ENCODE assay signal across 25 cellular contexts in genomic region chrX:69088171-69088938, GRCh38.
A peak's percentile ranks its signal among the peaks of the same experiment; 100 is the strongest.
DNase-seq lines count a peak whose midpoint lies in the region; ATAC-seq, FAIRE-seq and TF ChIP-seq lines count a peak whose summit lies in the region.
"Had no signal": no experiment of that assay in that cellular context is flagged by ENCODE, and none has a peak within 500 bp of the region (broad histone marks: within the 10 kb centered on the region; RNA-seq: fewer than 3 reads in every experiment).

No MANE protein-coding gene starts in this region.

- TF ChIP-seq EP300 in SK-N-SH (IDR thresholded peaks at IDR 0.05; ENCODE audit: borderline replicate concordance in 1 of 2, low read depth in 1 of 2, low read length in 1 of 2) (peak in 1 of 2 experiments; percentile 28; a peak in 1 of 4 replicates), H1 (IDR thresholded peaks at IDR 0.05; ENCODE audit: borderline replicate concordance in 1 of 2, low read depth in 2 of 2, low read length in 2 of 2) (no peak)

- no peak overlapping the region for H2BK12ac ChIP-seq in H1 (ENCODE audit: low read depth, low read length)
- no peak overlapping the region for H2BK12ac ChIP-seq in mesenchymal stem cell (ENCODE audit: low read length in 2 of 2)

- H3K14ac ChIP-seq in H1 (ENCODE audit: insufficient read length) = no peak overlapping the region
- peak overlapping the region in 1 of 2 experiments; percentile 79 for H3K14ac ChIP-seq in mesenchymal stem cell (ENCODE audit: low read length in 2 of 2)

- H3K56ac ChIP-seq in H1 (replicated peaks; ENCODE audit: insufficient read length, low read depth, low read length) = no peak overlapping the region

- H3K27me3 ChIP-seq in SK-N-SH (ENCODE audit: insufficient read depth) (peaks cover 24% of the 10 kb centered on the region; the same call in 1 of the 2 replicates), H1 (replicated peaks in 1 of 4; ENCODE audit: control insufficient read depth in 3 of 4, extremely low read depth in 1 of 4, insufficient read depth in 3 of 4, low read length in 3 of 4) (no peaks in the 10 kb centered on the region), mesenchymal stem cell (ENCODE audit: control insufficient read depth in 1 of 2, insufficient read depth in 1 of 2, low read length in 2 of 2) (peaks cover 7 to 90% of the 10 kb centered on the region in 2 experiments)
- H3K27me3 ChIP-seq: brain microvascular endothelial cell, thyroid gland had no signal

- H3K18ac ChIP-seq in H1 (ENCODE audit: extremely low read depth, low read length) = peak overlapping the region; percentile 32; the same call in 1 of the 2 replicates
- peak overlapping the region; percentile 43 to 62 for H3K18ac ChIP-seq in mesenchymal stem cell (ENCODE audit: low read depth in 1 of 2, low read length in 2 of 2)

- POLR2A ChIA-PET in SK-N-SH (lab: Yijun Ruan, JAX) (no interaction called here), H1 (lab: Charles Lee; ENCODE audit: partially characterized antibody) (no interaction called here), GM10248 (lab: Yijun Ruan, JAX) (no interaction called here), HEK293T (lab: Yijun Ruan, JAX) (interaction anchor here (0.6 to 3.3 kb wide), 5 partner anchors 8 to 77 kb away, joined by 3 to 10 read pairs (median 5); partner anchors contain the start of gene PJA1)

- H3K9me3 ChIP-seq in SK-N-SH (no peaks in the 10 kb centered on the region), H1 (ENCODE audit: insufficient read depth in 2 of 2, low read depth in 1 of 2, low read length in 1 of 2) (no peaks in the 10 kb centered on the region), mesenchymal stem cell (ENCODE audit: control insufficient read depth, low read length) (peaks cover 10% of the 10 kb centered on the region)
- H3K9me3 ChIP-seq: heart right ventricle, thyroid gland had no signal

- no peak overlapping the region for H3K4ac ChIP-seq in H1 (replicated peaks; ENCODE audit: insufficient read length, low read depth, low read length)
- H3K4ac ChIP-seq in mesenchymal stem cell (ENCODE audit: low read depth in 1 of 2, low read length in 2 of 2) = no peak overlapping the region

- H3K79me2 ChIP-seq in SK-N-SH (ENCODE audit: insufficient read depth) (no peaks in the 10 kb centered on the region), H1 (ENCODE audit: control insufficient read depth in 1 of 2, insufficient read depth in 2 of 2, low read length in 2 of 2) (no peaks in the 10 kb centered on the region)

- H3K4me3 ChIP-seq in SK-N-SH (ENCODE audit: low read depth in 2 of 2, low read length in 1 of 2) = no peak overlapping the region
- no peak overlapping the region for H3K4me3 ChIP-seq in H1 (ENCODE audit: extremely low read depth in 1 of 4, insufficient read depth in 2 of 4, low read depth in 3 of 4, low read length in 4 of 4)
- H3K4me3 ChIP-seq in mesenchymal stem cell (ENCODE audit: insufficient read depth in 1 of 2, low read depth in 1 of 2, low read length in 2 of 2) = no peak overlapping the region
- H3K4me3 ChIP-seq: heart right ventricle, K562, thyroid gland had no signal

- H3K9me2 ChIP-seq in SK-N-SH = no peaks in the 10 kb centered on the region

- TF ChIP-seq CTCF in SK-N-SH (IDR thresholded peaks at IDR 0.05) (no peak), H1 (IDR thresholded peaks at IDR 0.05; ENCODE audit: control extremely low read depth in 1 of 3, insufficient read depth in 1 of 3, low read depth in 1 of 3, low read length in 3 of 3) (no peak), GM10248 (IDR thresholded peaks at IDR 0.05; ENCODE audit: control extremely low read depth, extremely low read depth, low read depth, missing control alignments) (no peak)

- ATAC-seq in SK-N-SH treated with all-trans-retinoic acid at 6 μM for 48 hours = no peak; the same call in 2 of the 3 replicates
- ATAC-seq in GM19395 (IDR thresholded peaks at IDR 0.05; ENCODE audit: unreplicated experiment) = no peak
- ATAC-seq: K562 had no signal

- no peak overlapping the region for H4K5ac ChIP-seq in H1 (ENCODE audit: insufficient read length, low read depth, low read length)

- H4K20me1 ChIP-seq in SK-N-SH (ENCODE audit: insufficient read depth) (no peaks in the 10 kb centered on the region), H1 (replicated peaks in 1 of 2; ENCODE audit: control insufficient read depth in 1 of 2, insufficient read depth in 2 of 2, low read length in 2 of 2) (no peaks in the 10 kb centered on the region)

- no peaks in the 10 kb centered on the region for H3F3A ChIP-seq in SK-N-SH (replicated peaks; ENCODE audit: insufficient read depth)

- H2BK5ac ChIP-seq in H1 (ENCODE audit: low read depth, low read length) (no peak overlapping the region), mesenchymal stem cell (ENCODE audit: low read depth, low read length, poor library complexity, severe bottlenecking) (no peak overlapping the region)

- H2BK15ac ChIP-seq in H1 (ENCODE audit: low read length) (no peak overlapping the region), mesenchymal stem cell (ENCODE audit: low read depth, poor library complexity, severe bottlenecking) (no peak overlapping the region)

- WGBS in SK-N-SH (ENCODE audit: low lambda C conversion rate) = 21% methylated on average over 5 of the region's 12 CpGs
- 65% methylated on average over 3 of the region's 12 CpGs; no CpG with 5 or more reads in 1 of the 2 experiments for WGBS in H1 (ENCODE audit: extremely low coverage in 1 of 2, insufficient coverage in 1 of 2, insufficient read length in 1 of 2, insufficient replicate concordance in 2 of 2, low coverage in 1 of 2, low lambda C conversion rate in 2 of 2, missing lambda C conversion rate in 1 of 2), 2 experiments
- WGBS in mesenchymal stem cell = 33% methylated on average over 1 of the region's 12 CpGs

- H3K9ac ChIP-seq in SK-N-SH (no peak overlapping the region), H1 (replicated peaks in 1 of 4; ENCODE audit: extremely low read depth in 1 of 4, low read depth in 3 of 4, low read length in 3 of 4) (no peak overlapping the region), mesenchymal stem cell (ENCODE audit: low read length) (no peak overlapping the region)

- FAIRE-seq in H1 (lab: Jason Lieb, UNC) = no peak
- FAIRE-seq: GM12892, H54, K562 had no signal

- no peak overlapping the region for H4K8ac ChIP-seq in H1 (ENCODE audit: extremely low read depth, insufficient read depth, low read length)
- H4K8ac ChIP-seq in mesenchymal stem cell (ENCODE audit: low read length) = peak overlapping the region; percentile 54

- H2AFZ ChIP-seq in SK-N-SH (ENCODE audit: low read depth) (no peak overlapping the region), H1 (ENCODE audit: low read length) (no peak overlapping the region), mesenchymal stem cell (ENCODE audit: low read depth, low read length) (no peak overlapping the region)

- no peak overlapping the region for H3K23ac ChIP-seq in H1 (ENCODE audit: insufficient read length)
- no peak overlapping the region for H3K23ac ChIP-seq in mesenchymal stem cell (ENCODE audit: low read length in 2 of 2)

- H3K4me2 ChIP-seq in SK-N-SH (no peak overlapping the region), H1 (ENCODE audit: insufficient read depth in 1 of 2, low read depth in 2 of 2, low read length in 2 of 2) (no peak overlapping the region), mesenchymal stem cell (ENCODE audit: low read length, poor library complexity, severe bottlenecking) (no peak overlapping the region)

- H3K23me2 ChIP-seq in H1 (ENCODE audit: low read depth, low read length) = no peaks in the 10 kb centered on the region

- H2BK20ac ChIP-seq in H1 (ENCODE audit: low read length) = no peak overlapping the region

- peak; percentile 62 for DNase-seq in SK-N-SH
- no peak for DNase-seq in H1 (ENCODE audit: low read depth in 1 of 2, low spot score in 2 of 2)
- DNase-seq in mesenchymal stem cell = peak; percentile 29
- DNase-seq in GM10248 (ENCODE audit: extremely low spot score) = no peak
- no peak for DNase-seq in HEK293T (ENCODE audit: extremely low spot score)
- no peak for DNase-seq in midbrain (lab: John Stamatoyannopoulos, UW)
- DNase-seq: 8988T; activated CD4-positive, alpha-beta memory T cell treated with anti-CD3 and anti-CD28 coated beads for 36 hours; activated CD4-positive, CD25-positive, alpha-beta regulatory T cell; activated naive CD8-positive, alpha-beta T cell treated with anti-CD3 and anti-CD28 coated beads, Interleukin-2, amount 10 ng/mL, durations not matched to agents 7 days and 5 days; brain microvascular endothelial cell; DMS79; heart right ventricle; immature natural killer cell; NCI-H146; NCI-H524; occipital lobe; stimulated activated CD4-positive, alpha-beta T cell treated with anti-CD3 and anti-CD28 coated beads, Interleukin-12 subunit alpha, Interleukin-12 subunit beta, amount 100 ng/mL, for 4 hours; T-helper 9 cell; thyroid gland had no signal

- H4K91ac ChIP-seq in H1 (replicated peaks; ENCODE audit: insufficient read length, low read length) (no peak overlapping the region), mesenchymal stem cell (ENCODE audit: low read length) (peak overlapping the region; percentile 50)

- no peaks in the 10 kb centered on the region for H3K36me3 ChIP-seq in SK-N-SH (replicated peaks in 1 of 2; ENCODE audit: control insufficient read depth in 1 of 2, insufficient read depth in 2 of 2, low read length in 1 of 2)
- H3K36me3 ChIP-seq in H1 (ENCODE audit: control insufficient read depth in 2 of 4, insufficient read depth in 4 of 4, low read length in 3 of 4) = no peaks in the 10 kb centered on the region
- no peaks in the 10 kb centered on the region for H3K36me3 ChIP-seq in mesenchymal stem cell (ENCODE audit: control insufficient read depth in 1 of 2, insufficient read depth in 2 of 2, low read depth in 1 of 2, low read length in 2 of 2)
- H3K36me3 ChIP-seq: brain microvascular endothelial cell, heart right ventricle, thyroid gland had no signal

- H3K27ac ChIP-seq in SK-N-SH (ENCODE audit: low read depth in 2 of 2, low read length in 1 of 2) (peak overlapping the region in 1 of 2 experiments; percentile 44; a peak in 1 of 4 replicates), H1 (ENCODE audit: low read depth, low read length) (no peak overlapping the region), mesenchymal stem cell (ENCODE audit: low read length, poor library complexity, severe bottlenecking) (no peak overlapping the region)
- H3K27ac ChIP-seq: brain microvascular endothelial cell, heart right ventricle, thyroid gland had no signal

- no peaks in the 10 kb centered on the region for H3K79me1 ChIP-seq in H1 (ENCODE audit: low read depth, low read length)
- H3K79me1 ChIP-seq in mesenchymal stem cell (replicated peaks; ENCODE audit: low read length, poor library complexity, severe bottlenecking) = no peaks in the 10 kb centered on the region

- TF ChIP-seq RAD21 in SK-N-SH (IDR thresholded peaks at IDR 0.05; ENCODE audit: low read length) = 0 out of 2 replicates have a peak, but pooled peaks have one; percentile 3
- TF ChIP-seq RAD21 in H1 (IDR thresholded peaks at IDR 0.05 in 1 of 2, conservative IDR thresholded peaks at IDR 0.05 in 1 of 2; ENCODE audit: low read depth in 2 of 2, low read length in 2 of 2) = no peak

- H2BK120ac ChIP-seq in H1 (replicated peaks; ENCODE audit: low read depth, low read length) (no peak overlapping the region), mesenchymal stem cell (ENCODE audit: low read depth, low read length) (no peak overlapping the region)

- TF ChIP-seq POLR2A in H1 (IDR thresholded peaks at IDR 0.05; ENCODE audit: control extremely low read depth in 1 of 2, low read depth in 2 of 2, low read length in 2 of 2) = no peak

- CTCF ChIA-PET in SK-N-SH (lab: Yijun Ruan, JAX) (interaction anchor here (0.6 to 2.5 kb wide), 5 partner anchors 11 to 261 kb away, joined by 3 to 11 read pairs (median 4); no protein-coding TSS in a partner anchor), H1 (lab: Charles Lee; ENCODE audit: partially characterized antibody) (interaction anchor here (0.7 to 1.4 kb wide), 6 partner anchors 9 to 195 kb away, joined by 3 to 7 read pairs (median 3); no protein-coding TSS in a partner anchor), GM10248 (lab: Yijun Ruan, JAX) (interaction anchor here (2.5 kb wide), 1 partner anchor 134 kb away, joined by 9 read pairs; no protein-coding TSS in a partner anchor), HEK293T (lab: Yijun Ruan, JAX) (interaction anchor here (0.7 to 1.1 kb wide), 3 partner anchors 8 to 45 kb away, joined by 3 to 5 read pairs (median 5); no protein-coding TSS in a partner anchor)

- H2AK5ac ChIP-seq in H1 (ENCODE audit: low read depth, low read length) (no peak overlapping the region), mesenchymal stem cell (ENCODE audit: low read length, severe bottlenecking) (no peak overlapping the region)

- H3K4me1 ChIP-seq in SK-N-SH (ENCODE audit: control insufficient read depth in 1 of 2, insufficient read depth in 2 of 2, low read depth in 1 of 2, low read length in 1 of 2) = peaks cover 0 to 23% of the 10 kb centered on the region in 2 experiments; a peak in 1 of 4 replicates
- peaks cover 0 to 4% (median 0%) of the 10 kb centered on the region in 4 experiments; a peak in 2 of 7 replicates for H3K4me1 ChIP-seq in H1 (replicated peaks in 1 of 4; ENCODE audit: control insufficient read depth in 3 of 4, insufficient read depth in 4 of 4, low read length in 3 of 4)
- H3K4me1 ChIP-seq in mesenchymal stem cell (ENCODE audit: control insufficient read depth, insufficient read depth, low read depth, low read length) = peaks cover 3% of the 10 kb centered on the region
- H3K4me1 ChIP-seq: heart right ventricle, thyroid gland had no signal

Comparison
In these comparisons a context has a peak if more than half of its experiments do, and no peak if none do; other contexts are left out.
1. DNase-seq: peak in SK-N-SH (single experiment) and mesenchymal stem cell (single experiment); none in H1 (0 of 2), GM10248 (single experiment), HEK293T (single experiment) and midbrain (single experiment).
2. Of the 17 proteins assayed by ChIP-seq in both H1 and SK-N-SH: peak only in H1: none; only in SK-N-SH: RAD21; in both: none; in neither: 15; mixed calls (peak in some experiments, not most) for 1.